Comparison of ENCODE assay signal across 17 cellular contexts in the genomic region with DNA sequence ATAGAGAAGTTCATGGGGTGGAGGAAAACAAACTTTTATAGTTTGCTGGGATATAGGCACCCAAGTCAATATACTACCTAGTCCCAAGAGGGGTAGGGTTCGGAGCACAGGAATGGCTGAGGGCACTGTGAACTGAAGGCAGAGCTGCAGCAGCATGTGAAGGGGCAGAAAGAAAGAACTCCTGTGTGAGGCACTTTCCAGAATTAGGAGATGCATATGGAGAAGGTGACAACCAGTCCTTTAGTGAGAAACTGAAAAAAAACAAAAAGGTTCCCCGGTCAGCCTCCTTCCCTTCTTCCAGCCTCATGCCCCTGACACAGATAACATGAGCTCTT.
DNase-seq lines count a peak whose midpoint lies in the region; ATAC-seq and TF ChIP-seq lines count a peak whose summit lies in the region.
"Had no signal": no experiment of that assay in that cellular context is flagged by ENCODE, and none has a peak within 500 bp of the region (broad histone marks: within the 10 kb centered on the region; RNA-seq: fewer than 3 reads in every experiment).

No MANE protein-coding gene starts in this region.

- intact Hi-C loops in vagina (cut with DNase I) = no loop called here

- H3K4me3 Mint-ChIP-seq in GM23338 (no peak overlapping the region), WTC11 (no peak overlapping the region), glutamatergic neuron (ENCODE audit: unreplicated experiment) (no peak overlapping the region)
- H3K4me3 Mint-ChIP-seq: CD4-positive, CD25-positive, alpha-beta regulatory T cell; CD8-positive, alpha-beta memory T cell had no signal

- peak overlapping the region; percentile 83 for H2BK5ac ChIP-seq in mesendoderm (ENCODE audit: low read length)

- no peak overlapping the region for H3K4me2 ChIP-seq in GM23338
- H3K4me2 ChIP-seq in mesendoderm (ENCODE audit: low read length) = no peak overlapping the region

- TF ChIP-seq POLR2A in vagina (IDR thresholded peaks at IDR 0.05) = no peak

- CTCF ChIA-PET in WTC11 (lab: Charles Lee) = no interaction called here

- DNase-seq in GM23338 (ENCODE audit: low spot score) (no peak), WTC11 (ENCODE audit: low spot score) (no peak), mesendoderm (peak; percentile 61), glutamatergic neuron (no peak), vagina (ENCODE audit: extremely low spot score in 2 of 2) (no peak), midbrain (lab: John Stamatoyannopoulos, UW) (no peak)
- DNase-seq: ACHN; BE2C; C1 segment of cervical spinal cord; CD4-positive, CD25-positive, alpha-beta regulatory T cell; CD8-positive, alpha-beta memory T cell; COR-L47; GDM1; GOT3; IMR-90; KBM-7 had no signal

- H3K27me3 Mint-ChIP-seq in GM23338 (ENCODE audit: insufficient read depth, low read depth, poor library complexity) = peaks cover 2% of the 10 kb centered on the region
- peaks cover under 1% of the 10 kb centered on the region; the same call in 1 of the 2 replicates for H3K27me3 Mint-ChIP-seq in WTC11 (ENCODE audit: low read depth)
- no peaks in the 10 kb centered on the region for H3K27me3 Mint-ChIP-seq in glutamatergic neuron (ENCODE audit: unreplicated experiment)
- H3K27me3 Mint-ChIP-seq: CD4-positive, CD25-positive, alpha-beta regulatory T cell; CD8-positive, alpha-beta memory T cell had no signal

- H3K27ac ChIP-seq in GM23338 (ENCODE audit: low read depth) = no peak overlapping the region
- H3K27ac ChIP-seq in mesendoderm (ENCODE audit: low read depth, low read length) = peak overlapping the region; percentile 92
- H3K27ac ChIP-seq in vagina = no peak overlapping the region

- H3K4me1 Mint-ChIP-seq in GM23338 (peaks cover 27% of the 10 kb centered on the region), WTC11 (peaks cover 35% of the 10 kb centered on the region), glutamatergic neuron (ENCODE audit: low read depth, unreplicated experiment) (no peaks in the 10 kb centered on the region)
- H3K4me1 Mint-ChIP-seq: CD4-positive, CD25-positive, alpha-beta regulatory T cell; CD8-positive, alpha-beta memory T cell had no signal

- H3K27ac Mint-ChIP-seq in GM23338 (peak overlapping the region; percentile 83; the same call in 1 of the 2 replicates), WTC11 (peak overlapping the region; percentile 87), glutamatergic neuron (ENCODE audit: unreplicated experiment) (no peak overlapping the region)
- H3K27ac Mint-ChIP-seq: CD4-positive, CD25-positive, alpha-beta regulatory T cell had no signal

- H2BK120ac ChIP-seq in mesendoderm (ENCODE audit: low read depth, low read length) = peak overlapping the region; percentile 68

- ATAC-seq in GM23338 = peak; percentile 67
- peak; percentile 71 for ATAC-seq in WTC11

- H3K27me3 ChIP-seq in GM23338 (ENCODE audit: insufficient read depth) (no peaks in the 10 kb centered on the region), mesendoderm (ENCODE audit: insufficient read depth, low read length, poor library complexity) (no peaks in the 10 kb centered on the region), vagina (no peaks in the 10 kb centered on the region)
- H3K27me3 ChIP-seq: BE2C had no signal

- no peaks in the 10 kb centered on the region for H3K9me3 ChIP-seq in vagina
- H3K9me3 ChIP-seq: BE2C, HAP-1 had no signal

- peak overlapping the region; percentile 69 for H3K9ac ChIP-seq in mesendoderm (ENCODE audit: low read length)

- no peaks in the 10 kb centered on the region for H3K9me2 ChIP-seq in GM23338 (ENCODE audit: insufficient read depth)

- H4K5ac ChIP-seq in mesendoderm (ENCODE audit: low read length) = no peak overlapping the region

- H3K56ac ChIP-seq in mesendoderm (ENCODE audit: low read length) = peak overlapping the region; percentile 68

- no peaks in the 10 kb centered on the region for H3K36me3 ChIP-seq in GM23338 (ENCODE audit: insufficient read depth)
- no peaks in the 10 kb centered on the region for H3K36me3 ChIP-seq in mesendoderm (ENCODE audit: control insufficient read depth, insufficient read depth, low read length)
- H3K36me3 ChIP-seq in vagina = no peaks in the 10 kb centered on the region
- H3K36me3 ChIP-seq: BE2C, HAP-1 had no signal

- H3F3A ChIP-seq in GM23338 (replicated peaks; ENCODE audit: low read depth) = no peaks in the 10 kb centered on the region

- no peaks in the 10 kb centered on the region for H3K36me3 Mint-ChIP-seq in GM23338 (ENCODE audit: low read depth)
- H3K36me3 Mint-ChIP-seq in WTC11 = no peaks in the 10 kb centered on the region
- no peaks in the 10 kb centered on the region for H3K36me3 Mint-ChIP-seq in glutamatergic neuron (ENCODE audit: unreplicated experiment)
- H3K36me3 Mint-ChIP-seq: CD4-positive, CD25-positive, alpha-beta regulatory T cell; CD8-positive, alpha-beta memory T cell had no signal

- H2AK5ac ChIP-seq in mesendoderm (ENCODE audit: low read length) = no peak overlapping the region

- no CpG with 5 or more reads among the region's 2 CpGs for WGBS in mesendoderm (ENCODE audit: extremely low coverage, insufficient coverage, low lambda C conversion rate)

- H4K8ac ChIP-seq in mesendoderm (ENCODE audit: low read depth, low read length) = no peak overlapping the region

- no peaks in the 10 kb centered on the region for H3K79me1 ChIP-seq in mesendoderm (ENCODE audit: low read length)

- TF ChIP-seq CTCF in GM23338 (conservative IDR thresholded peaks at IDR 0.05; ENCODE audit: low read depth in 2 of 2) = no peak
- no peak for TF ChIP-seq CTCF in WTC11 (IDR thresholded peaks at IDR 0.05)
- no peak for TF ChIP-seq CTCF in glutamatergic neuron (IDR thresholded peaks at IDR 0.05; ENCODE audit: partially characterized antibody, unreplicated experiment)
- TF ChIP-seq CTCF in vagina (IDR thresholded peaks at IDR 0.05) = no peak

- H3K4me1 ChIP-seq in GM23338 (ENCODE audit: insufficient read depth) = peaks cover 17% of the 10 kb centered on the region
- peaks cover 6% of the 10 kb centered on the region for H3K4me1 ChIP-seq in mesendoderm (ENCODE audit: control insufficient read depth, low read depth, low read length)
- H3K4me1 ChIP-seq in vagina = no peaks in the 10 kb centered on the region
- H3K4me1 ChIP-seq: BE2C had no signal

- POLR2A ChIA-PET in WTC11 (lab: Charles Lee) = no interaction called here

- H3K79me2 ChIP-seq in GM23338 (replicated peaks; ENCODE audit: insufficient read depth) (no peaks in the 10 kb centered on the region), mesendoderm (ENCODE audit: control insufficient read depth, insufficient read depth, low read length) (no peaks in the 10 kb centered on the region)

- H4K20me1 ChIP-seq in GM23338 (replicated peaks; ENCODE audit: insufficient read depth) = no peaks in the 10 kb centered on the region

- H2BK15ac ChIP-seq in mesendoderm (replicated peaks; ENCODE audit: low read depth) = peak overlapping the region; percentile 14

- no peak overlapping the region for H3K23ac ChIP-seq in mesendoderm (ENCODE audit: low read length)

- H3K4ac ChIP-seq in mesendoderm (ENCODE audit: low read depth, low read length) = peak overlapping the region; percentile 94

- H3K18ac ChIP-seq in mesendoderm (ENCODE audit: low read length) = peak overlapping the region; percentile 43

- no peak overlapping the region for H3K4me3 ChIP-seq in GM23338
- H3K4me3 ChIP-seq in mesendoderm (ENCODE audit: low read length) = no peak overlapping the region
- H3K4me3 ChIP-seq in vagina = no peak overlapping the region
- H3K4me3 ChIP-seq: HAP-1 had no signal

- H3K9me3 Mint-ChIP-seq in GM23338 (no peaks in the 10 kb centered on the region), WTC11 (peaks cover 4% of the 10 kb centered on the region; the same call in 1 of the 2 replicates), glutamatergic neuron (ENCODE audit: unreplicated experiment) (peaks cover 2% of the 10 kb centered on the region)

- H2AFZ ChIP-seq in GM23338 = no peak overlapping the region

TF ChIP-seq in GM23338, 12 proteins besides CTCF, POLR2A, EP300 and RAD21 (continues in another document):
- TF ChIP-seq ZNF331 (CRISPR knock-in tag; IDR thresholded peaks at IDR 0.05; ENCODE audit: low read depth) (no peak), STAT1 (IDR thresholded peaks at IDR 0.05; ENCODE audit: unreplicated experiment) (no peak), POLR2AphosphoS5 (IDR thresholded peaks at IDR 0.05; ENCODE audit: low read depth) (no peak)

TF ChIP-seq in WTC11, 78 proteins besides CTCF, POLR2A, EP300 and RAD21 (continues in another document):
- TF ChIP-seq NFYB (CRISPR knock-in tag; conservative IDR thresholded peaks at IDR 0.05; ENCODE audit: low read depth) (no peak), TP53 (CRISPR knock-in tag; IDR thresholded peaks at IDR 0.05) (no peak), ZNF423 (CRISPR knock-in tag; IDR thresholded peaks at IDR 0.05) (no peak)
- TF ChIP-seq, protein P1, sequence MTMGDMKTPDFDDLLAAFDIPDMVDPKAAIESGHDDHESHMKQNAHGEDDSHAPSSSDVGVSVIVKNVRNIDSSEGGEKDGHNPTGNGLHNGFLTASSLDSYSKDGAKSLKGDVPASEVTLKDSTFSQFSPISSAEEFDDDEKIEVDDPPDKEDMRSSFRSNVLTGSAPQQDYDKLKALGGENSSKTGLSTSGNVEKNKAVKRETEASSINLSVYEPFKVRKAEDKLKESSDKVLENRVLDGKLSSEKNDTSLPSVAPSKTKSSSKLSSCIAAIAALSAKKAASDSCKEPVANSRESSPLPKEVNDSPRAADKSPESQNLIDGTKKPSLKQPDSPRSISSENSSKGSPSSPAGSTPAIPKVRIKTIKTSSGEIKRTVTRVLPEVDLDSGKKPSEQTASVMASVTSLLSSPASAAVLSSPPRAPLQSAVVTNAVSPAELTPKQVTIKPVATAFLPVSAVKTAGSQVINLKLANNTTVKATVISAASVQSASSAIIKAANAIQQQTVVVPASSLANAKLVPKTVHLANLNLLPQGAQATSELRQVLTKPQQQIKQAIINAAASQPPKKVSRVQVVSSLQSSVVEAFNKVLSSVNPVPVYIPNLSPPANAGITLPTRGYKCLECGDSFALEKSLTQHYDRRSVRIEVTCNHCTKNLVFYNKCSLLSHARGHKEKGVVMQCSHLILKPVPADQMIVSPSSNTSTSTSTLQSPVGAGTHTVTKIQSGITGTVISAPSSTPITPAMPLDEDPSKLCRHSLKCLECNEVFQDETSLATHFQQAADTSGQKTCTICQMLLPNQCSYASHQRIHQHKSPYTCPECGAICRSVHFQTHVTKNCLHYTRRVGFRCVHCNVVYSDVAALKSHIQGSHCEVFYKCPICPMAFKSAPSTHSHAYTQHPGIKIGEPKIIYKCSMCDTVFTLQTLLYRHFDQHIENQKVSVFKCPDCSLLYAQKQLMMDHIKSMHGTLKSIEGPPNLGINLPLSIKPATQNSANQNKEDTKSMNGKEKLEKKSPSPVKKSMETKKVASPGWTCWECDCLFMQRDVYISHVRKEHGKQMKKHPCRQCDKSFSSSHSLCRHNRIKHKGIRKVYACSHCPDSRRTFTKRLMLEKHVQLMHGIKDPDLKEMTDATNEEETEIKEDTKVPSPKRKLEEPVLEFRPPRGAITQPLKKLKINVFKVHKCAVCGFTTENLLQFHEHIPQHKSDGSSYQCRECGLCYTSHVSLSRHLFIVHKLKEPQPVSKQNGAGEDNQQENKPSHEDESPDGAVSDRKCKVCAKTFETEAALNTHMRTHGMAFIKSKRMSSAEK (CRISPR knock-in tag; IDR thresholded peaks at IDR 0.05; ENCODE audit: borderline replicate concordance) = no peak
